ENCODE assay signal across 9 cellular contexts in genomic region chr12:112900298-112901145, GRCh38. TPM values are rescaled to one million over a fixed set of nuclear protein-coding genes. Genes with fewer than 3 reads are reported as not detected.
A peak's percentile ranks its signal among the peaks of the same experiment; 100 is the strongest.
DNase-seq lines count a peak whose midpoint lies in the region; ATAC-seq, FAIRE-seq and TF ChIP-seq lines count a peak whose summit lies in the region.
"Had no signal": no experiment of that assay in that cellular context is flagged by ENCODE, and none has a peak within 500 bp of the region (broad histone marks: within the 10 kb centered on the region; RNA-seq: fewer than 3 reads in every experiment).

No MANE protein-coding gene starts in this region.

- H3K4me3 Mint-ChIP-seq in CD8-positive, alpha-beta memory T cell = peak overlapping the region in 2 of 7 donors; percentile 35 to 42

- H3K9me3 ChIP-seq in CD8-positive, alpha-beta memory T cell (ENCODE audit: low read length) = no peaks in the 10 kb centered on the region
- no peaks in the 10 kb centered on the region for H3K9me3 ChIP-seq in sigmoid colon
- H3K9me3 ChIP-seq: SJSA1 had no signal

- TF ChIP-seq CTCF in fibroblast of villous mesenchyme (IDR thresholded peaks at IDR 0.05; ENCODE audit: insufficient read depth, low read depth, low read length) = peak; percentile 79
- TF ChIP-seq CTCF in sigmoid colon (IDR thresholded peaks at IDR 0.05) = peak in 3 of 4 experiments; percentile 50 to 55 (median 53)

- CTCF ChIA-PET in CD8-positive, alpha-beta memory T cell (lab: Charles Lee) = interaction anchor here (0.6 to 3.9 kb wide), 21 partner anchors 10 to 416 kb away, joined by 3 to 19 read pairs (median 4); partner anchors contain the start of genes OAS2 and OAS3

- ATAC-seq in HG02763 (IDR thresholded peaks at IDR 0.05; ENCODE audit: unreplicated experiment) (no peak), GM21619 (IDR thresholded peaks at IDR 0.05; ENCODE audit: unreplicated experiment) (no peak)

- no peak overlapping the region for H3K27ac ChIP-seq in CD8-positive, alpha-beta memory T cell (ENCODE audit: low read depth, low read length)
- no peak overlapping the region for H3K27ac ChIP-seq in sigmoid colon
- H3K27ac ChIP-seq: SJSA1 had no signal

- WGBS in sigmoid colon, 2 donors = 66 to 82% methylated on average over 11 of the region's 11 CpGs

- peak overlapping the region in 4 of 8 donors; percentile 11 to 60 (median 24) for H3K27ac Mint-ChIP-seq in CD8-positive, alpha-beta memory T cell

- H3K27me3 ChIP-seq in CD8-positive, alpha-beta memory T cell (ENCODE audit: insufficient read depth, low read length, poor library complexity, severe bottlenecking) = no peaks in the 10 kb centered on the region
- peaks cover 0 to 4% (median 0%) of the 10 kb centered on the region in 3 donors for H3K27me3 ChIP-seq in sigmoid colon
- H3K27me3 ChIP-seq: SJSA1 had no signal

- peak in 4 of 5 donors; percentile 16 to 57 (median 25) for DNase-seq in CD8-positive, alpha-beta memory T cell
- DNase-seq in H54 (ENCODE audit: insufficient read length, low spot score) (peak; percentile 40), NCI-H524 treated with DMSO at 0.1 percent for 48 hours (lab: John Stamatoyannopoulos, UW) (peak; percentile 17), activated T-cell treated with anti-CD3 and anti-CD28 coated beads for 24 hours (ENCODE audit: low read depth) (peak; percentile 33), fibroblast of villous mesenchyme (ENCODE audit: low read depth) (peak; percentile 32), sigmoid colon (no peak)

- peaks cover 10 to 27% of the 10 kb centered on the region in 2 donors for H3K27me3 Mint-ChIP-seq in CD8-positive, alpha-beta memory T cell

- TF ChIP-seq POLR2A in H54 (IDR thresholded peaks at IDR 0.05; ENCODE audit: low read depth, low read length) = no peak
- TF ChIP-seq POLR2A in sigmoid colon (IDR thresholded peaks at IDR 0.05) = no peak

- H3K9me3 Mint-ChIP-seq in CD8-positive, alpha-beta memory T cell = no peaks in the 10 kb centered on the region

- no peak for TF ChIP-seq EP300 in sigmoid colon (IDR thresholded peaks at IDR 0.05)

- H3K36me3 ChIP-seq in CD8-positive, alpha-beta memory T cell (ENCODE audit: insufficient read depth, low read length) = no peaks in the 10 kb centered on the region
- no peaks in the 10 kb centered on the region for H3K36me3 ChIP-seq in sigmoid colon
- H3K36me3 ChIP-seq: SJSA1 had no signal

- H3K4me1 Mint-ChIP-seq in CD8-positive, alpha-beta memory T cell = peaks cover 15 to 30% (median 24%) of the 10 kb centered on the region in 3 donors

- POLR2A ChIA-PET in CD8-positive, alpha-beta memory T cell (lab: Charles Lee) = interaction anchor here (0.6 to 0.7 kb wide), 4 partner anchors 37 to 107 kb away, joined by 3 to 6 read pairs (median 4); no protein-coding TSS in a partner anchor

- H3K4me1 ChIP-seq in CD8-positive, alpha-beta memory T cell (ENCODE audit: insufficient read depth, low read length) = peaks cover 9% of the 10 kb centered on the region
- H3K4me1 ChIP-seq in sigmoid colon = peaks cover 0 to 3% (median 0%) of the 10 kb centered on the region in 4 donors
- H3K4me1 ChIP-seq: SJSA1 had no signal

- H3K36me3 Mint-ChIP-seq in CD8-positive, alpha-beta memory T cell = no peaks in the 10 kb centered on the region

- no peak overlapping the region for H3K4me3 ChIP-seq in CD8-positive, alpha-beta memory T cell (ENCODE audit: low read length)
- no peak overlapping the region for H3K4me3 ChIP-seq in fibroblast of villous mesenchyme (ENCODE audit: low read depth, low read length)
- no peak overlapping the region for H3K4me3 ChIP-seq in sigmoid colon
- H3K4me3 ChIP-seq: SJSA1 had no signal

- FAIRE-seq in H54 (lab: Jason Lieb, UNC) = no peak

- intact Hi-C loops in sigmoid colon (cut with DNase I) = loop anchor here (10.0 kb wide), 1 partner anchor 104 kb away; no protein-coding TSS in a partner anchor

RNA-seq across cellular contexts. Expression of gene OAS1, which starts 6.2 kb away (rescaled TPM):
- total RNA-seq in CD8-positive, alpha-beta memory T cell = 1 to 10 TPM; 4.5 to 5.5 TPM
- polyA plus RNA-seq in CD8-positive, alpha-beta memory T cell = 38.5 TPM
- total RNA-seq in fibroblast of villous mesenchyme (under 0.01 and 0.86 TPM in 2 replicates), sigmoid colon (10 to 100 TPM in 2 of 4 donors, 1 to 10 TPM in 2; 8.9 to 18.5 (median 10.4) TPM)
- polyA plus RNA-seq in sigmoid colon = 100 to 1,000 TPM; 109 to 259 (median 121) TPM
- total RNA-seq: SJSA1 had no signal

RNA-seq across cellular contexts. Expression of gene OAS3, which starts 37.8 kb away (rescaled TPM):
- total RNA-seq in CD8-positive, alpha-beta memory T cell = 10 to 100 TPM; 11.2 to 12.5 TPM
- 22.0 TPM for polyA plus RNA-seq in CD8-positive, alpha-beta memory T cell
- 10.3 and 12.5 TPM in 2 replicates for total RNA-seq in fibroblast of villous mesenchyme
- 1 to 10 TPM; 1.8 to 8.9 (median 6.0) TPM for total RNA-seq in sigmoid colon
- 10 to 100 TPM in 2 of 3 donors, 1 to 10 TPM in 1; 5.4 to 37.0 (median 10.6) TPM for polyA plus RNA-seq in sigmoid colon
